ENCODE assay signal across 4 cellular contexts in genomic region chr2:47322106-47322505, GRCh38. TPM values are rescaled to one million over a fixed set of nuclear protein-coding genes. Genes with fewer than 3 reads are reported as not detected.
"Had no signal": no experiment of that assay in that cellular context is flagged by ENCODE, and none has a peak within 500 bp of the region (broad histone marks: within the 10 kb centered on the region; RNA-seq: fewer than 3 reads in every experiment).

No MANE protein-coding gene starts in this region.

RNA-seq across cellular contexts. Expression of gene EPCAM, which starts 47.0 kb away (rescaled TPM):
- total RNA-seq: activated CD4-positive, alpha-beta T cell treated with anti-CD3 and anti-CD28 coated beads, Interleukin-2, amount 10 ng/mL, durations not matched to agents 7 days and 5 days; activated CD8-positive, alpha-beta T cell treated with anti-CD3 and anti-CD28 coated beads, Interleukin-2, amount 10 ng/mL, durations not matched to agents 7 days and 5 days; activated naive CD8-positive, alpha-beta T cell treated with anti-CD3 and anti-CD28 coated beads, Interleukin-2, amount 10 ng/mL, durations not matched to agents 7 days and 5 days; RPMI7951 had no signal
